23 cellular contexts compared by ENCODE assay signal in the genomic region with DNA sequence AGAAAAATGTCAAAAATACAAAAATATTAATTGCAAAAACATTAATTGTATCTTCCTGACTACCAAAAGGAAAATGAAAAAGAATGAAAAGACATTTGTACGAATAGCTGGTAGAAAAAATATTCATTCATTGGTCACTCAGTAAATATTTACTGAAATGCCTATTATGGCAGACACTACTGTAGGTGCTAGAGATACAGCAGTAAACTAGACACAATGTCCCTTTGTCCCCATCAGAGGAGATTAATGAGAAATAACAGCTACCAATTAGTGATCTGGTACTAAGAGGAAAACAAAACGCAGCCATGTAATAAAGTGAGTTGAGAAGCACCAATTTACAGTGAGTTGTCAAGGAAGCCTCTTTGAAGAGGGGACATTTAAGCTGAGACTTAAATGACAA.
DNase-seq lines count a peak whose midpoint lies in the region; ATAC-seq, FAIRE-seq and TF ChIP-seq lines count a peak whose summit lies in the region.
"Had no signal": no experiment of that assay in that cellular context is flagged by ENCODE, and none has a peak within 500 bp of the region (broad histone marks: within the 10 kb centered on the region; RNA-seq: fewer than 3 reads in every experiment).

No MANE protein-coding gene starts in this region.

- H3K27ac Mint-ChIP-seq in HFFc6 (peak overlapping the region; percentile 57; the same call in 1 of the 2 replicates), chondrocyte (ENCODE audit: unreplicated experiment) (no peak overlapping the region)
- no peak overlapping the region for H3K27ac Mint-ChIP-seq in CD4-positive, alpha-beta T cell
- H3K27ac Mint-ChIP-seq: activated naive CD4-positive, alpha-beta T cell treated with anti-CD3 and anti-CD28 coated beads for 36 hours; activated T-cell treated with anti-CD3 and anti-CD28 coated beads, Interleukin-2, amount 50 U/mL, for 24 hours; GM23338; neural progenitor cell; progenitor cell of endocrine pancreas had no signal

- H3K27me3 Mint-ChIP-seq in HFFc6 (ENCODE audit: insufficient read depth) (peaks cover 4% of the 10 kb centered on the region; the same call in 1 of the 2 replicates), chondrocyte (ENCODE audit: low read depth) (no peaks in the 10 kb centered on the region)
- no peaks in the 10 kb centered on the region for H3K27me3 Mint-ChIP-seq in CD4-positive, alpha-beta T cell
- H3K27me3 Mint-ChIP-seq: activated T-cell treated with anti-CD3 and anti-CD28 coated beads, Interleukin-2, amount 50 U/mL, for 24 hours; progenitor cell of endocrine pancreas had no signal

- TF ChIP-seq CTCF in HFFc6 (IDR thresholded peaks at IDR 0.05), result no peak
- no peak for TF ChIP-seq CTCF in CD4-positive, alpha-beta T cell (IDR thresholded peaks at IDR 0.05)
- TF ChIP-seq CTCF in chondrocyte (IDR thresholded peaks at IDR 0.05), result no peak

- peaks cover 17% of the 10 kb centered on the region for H3K4me1 Mint-ChIP-seq in HFFc6 (ENCODE audit: low read depth)
- no peaks in the 10 kb centered on the region for H3K4me1 Mint-ChIP-seq in CD4-positive, alpha-beta T cell (ENCODE audit: low read depth)
- peaks cover 29% of the 10 kb centered on the region for H3K4me1 Mint-ChIP-seq in chondrocyte (ENCODE audit: low read depth)
- H3K4me1 Mint-ChIP-seq: neural progenitor cell had no signal

- DNase-seq in NCI-H2171 treated with DMSO at 0.1 percent for 48 hours (lab: John Stamatoyannopoulos, UW) (peak; percentile 58), NCI-H2171 (lab: John Stamatoyannopoulos, UW) (no peak), HFFc6 (no peak), NCI-H69 (lab: John Stamatoyannopoulos, UW) (peak; percentile 76), chondrocyte (ENCODE audit: low spot score) (no peak)
- no peak for DNase-seq in CD4-positive, alpha-beta T cell
- no peak for DNase-seq in NK-92 treated with Interleukin-12 subunit alpha and Interleukin-12 subunit beta, amount 100 ng/mL, for 24 hours (lab: John Stamatoyannopoulos, UW)
- DNase-seq: activated CD4-positive, CD25-positive, alpha-beta regulatory T cell treated with anti-CD3 and anti-CD28 coated beads, Interleukin-2, amount 50 U/mL, for 72 hours; activated CD8-positive, alpha-beta memory T cell treated with anti-CD3 and anti-CD28 coated beads for 24 hours; activated naive CD4-positive, alpha-beta T cell treated with anti-CD3 and anti-CD28 coated beads for 36 hours; activated T-cell treated with anti-CD3 and anti-CD28 coated beads, Interleukin-2, amount 50 U/mL, for 24 hours; anterior cingulate cortex; central memory CD4-positive, alpha-beta T cell; heart left ventricle; NCI-H2107; SHP77; upper lobe of right lung had no signal

- FAIRE-seq in islet of Langerhans (lab: Jason Lieb, UNC), result peak; percentile 17
- FAIRE-seq: D721Med had no signal

- H3K9me3 ChIP-seq in CD4-positive, alpha-beta T cell (ENCODE audit: control insufficient read depth, low read length), result no peaks in the 10 kb centered on the region
- H3K9me3 ChIP-seq: upper lobe of right lung had no signal

- H3K9me3 Mint-ChIP-seq in HFFc6 (peaks cover 7% of the 10 kb centered on the region; the same call in 1 of the 2 replicates), chondrocyte (ENCODE audit: low read depth) (peaks cover 4% of the 10 kb centered on the region)
- peaks cover 3% of the 10 kb centered on the region for H3K9me3 Mint-ChIP-seq in CD4-positive, alpha-beta T cell

- H3K27me3 ChIP-seq in CD4-positive, alpha-beta T cell (ENCODE audit: control insufficient read depth, insufficient read depth, low read length), result no peaks in the 10 kb centered on the region
- H3K27me3 ChIP-seq: BLaER1 treated with 17β-estradiol and CSF1 and Interleukin-3, amounts not matched to agents 10 nM and 100 nM; heart left ventricle; neural progenitor cell; upper lobe of right lung had no signal

- H3K36me3 Mint-ChIP-seq in HFFc6 (ENCODE audit: low read depth) (peaks cover 38% of the 10 kb centered on the region), chondrocyte (ENCODE audit: low read depth) (peaks cover 17% of the 10 kb centered on the region)
- H3K36me3 Mint-ChIP-seq in CD4-positive, alpha-beta T cell (ENCODE audit: low read depth), result peaks cover 13% of the 10 kb centered on the region

- H3K4me3 Mint-ChIP-seq in HFFc6, result peak overlapping the region; percentile 21; the same call in 1 of the 2 replicates
- no peak overlapping the region for H3K4me3 Mint-ChIP-seq in CD4-positive, alpha-beta T cell
- H3K4me3 Mint-ChIP-seq in chondrocyte (ENCODE audit: unreplicated experiment), result no peak overlapping the region
- H3K4me3 Mint-ChIP-seq: activated naive CD4-positive, alpha-beta T cell treated with anti-CD3 and anti-CD28 coated beads for 36 hours; activated T-cell treated with anti-CD3 and anti-CD28 coated beads, Interleukin-2, amount 50 U/mL, for 24 hours; GM23338; neural progenitor cell had no signal

- intact Hi-C loops in CD4-positive, alpha-beta T cell (cut with DNase I, micrococcal nuclease), result no loop called here

- CTCF ChIA-PET in CD4-positive, alpha-beta T cell (lab: Charles Lee), result no interaction called here

- POLR2A ChIA-PET in CD4-positive, alpha-beta T cell (lab: Charles Lee), result no interaction called here

- ATAC-seq in CD4-positive, alpha-beta T cell (ENCODE audit: poor library complexity), result no peak
- ATAC-seq: GM23338, upper lobe of right lung had no signal

- no peak overlapping the region for H3K27ac ChIP-seq in CD4-positive, alpha-beta T cell (ENCODE audit: low read depth, low read length)
- H3K27ac ChIP-seq: BLaER1 treated with 17β-estradiol and CSF1 and Interleukin-3, amounts not matched to agents 10 nM and 100 nM; neural progenitor cell; upper lobe of right lung had no signal

Comparison
In these comparisons a context has a peak if more than half of its experiments do, and no peak if none do; other contexts are left out.
1. DNase-seq: peak in NCI-H2171 treated with DMSO at 0.1 percent for 48 hours (single experiment) and NCI-H69 (single experiment); none in NCI-H2171 (single experiment), HFFc6 (single experiment), CD4-positive, alpha-beta T cell (0 of 10), chondrocyte (single experiment) and NK-92 treated with Interleukin-12 subunit alpha and Interleukin-12 subunit beta, amount 100 ng/mL, for 24 hours (single experiment).